In genomic region chr14:100910888-100911664, GRCh38 we compare ENCODE assay signal across 25 cellular contexts. TPM values are rescaled to one million over a fixed set of nuclear protein-coding genes. Genes with fewer than 3 reads are reported as not detected.
DNase-seq lines count a peak whose midpoint lies in the region; ATAC-seq, FAIRE-seq and TF ChIP-seq lines count a peak whose summit lies in the region.
"Had no signal": no experiment of that assay in that cellular context is flagged by ENCODE, and none has a peak within 500 bp of the region (broad histone marks: within the 10 kb centered on the region; RNA-seq: fewer than 3 reads in every experiment).

No MANE protein-coding gene starts in this region.

- no peaks in the 10 kb centered on the region for H3K4me1 ChIP-seq in HCT116 (ENCODE audit: control insufficient read depth in 1 of 2, insufficient read depth in 2 of 2, low read length in 2 of 2)
- H3K4me1 ChIP-seq in K562 (replicated peaks in 1 of 2; ENCODE audit: control insufficient read depth in 2 of 2, insufficient read depth in 2 of 2, low read length in 2 of 2), result no peaks in the 10 kb centered on the region
- H3K4me1 ChIP-seq: HAP-1 had no signal

- TF ChIP-seq POLR2A in HCT116 (IDR thresholded peaks at IDR 0.05; ENCODE audit: borderline replicate concordance, extremely low read depth, insufficient read depth, insufficient read length) (no peak), K562 (conservative IDR thresholded peaks at IDR 0.05) (no peak)

- H4K20me1 ChIP-seq in HCT116 (ENCODE audit: insufficient read depth) (no peaks in the 10 kb centered on the region), K562 (replicated peaks; ENCODE audit: control insufficient read depth, insufficient read depth, low read length) (no peaks in the 10 kb centered on the region)

- no peak overlapping the region for H3K4me2 ChIP-seq in HCT116 (ENCODE audit: low read length)
- H3K4me2 ChIP-seq in K562 (ENCODE audit: insufficient read depth, low read length), result no peak overlapping the region

- TF ChIP-seq EP300 in K562 (IDR thresholded peaks at IDR 0.05; ENCODE audit: low read length), result no peak

- H3K27ac ChIP-seq in HCT116 (ENCODE audit: low read depth, low read length) (no peak overlapping the region), K562 (ENCODE audit: extremely low read depth, low read depth, low read length) (no peak overlapping the region)
- H3K27ac ChIP-seq: GM23248, SJSA1 had no signal

- in situ Hi-C loops in K562 (cut with MboI), result loop anchor here (10.0 to 25.0 kb wide), 2 partner anchors 174 to 726 kb away; no protein-coding TSS in a partner anchor

- ATAC-seq in HCT116 (no peak), K562 (no peak), esophagus mucosa (peak; percentile 47), HG02571 (IDR thresholded peaks at IDR 0.05; ENCODE audit: unreplicated experiment) (no peak), HG03095 (IDR thresholded peaks at IDR 0.05; ENCODE audit: unreplicated experiment) (no peak)

- no peaks in the 10 kb centered on the region for H3K79me2 ChIP-seq in HCT116 (ENCODE audit: insufficient read depth, low read length)
- H3K79me2 ChIP-seq in K562 (ENCODE audit: control insufficient read depth, insufficient read depth, low read length), result no peaks in the 10 kb centered on the region

- peak; percentile 29 for TF ChIP-seq RAD21 in HCT116 (IDR thresholded peaks at IDR 0.05; ENCODE audit: low read depth)
- TF ChIP-seq RAD21 in K562 (CRISPR knock-in tag; conservative IDR thresholded peaks at IDR 0.05 in 1 of 2, IDR thresholded peaks at IDR 0.05 in 1 of 2), result no peak

- RAD21 ChIA-PET in HCT116 (lab: Charles Lee; ENCODE audit: low non-redundant PET in 1 of 2, low total read pairs in 2 of 2, uncharacterized antibody in 2 of 2, unreplicated experiment in 2 of 2), result no interaction called here

- no peaks in the 10 kb centered on the region for H3K9me2 ChIP-seq in HCT116 (ENCODE audit: insufficient read depth)

- WGBS in K562 (ENCODE audit: insufficient coverage, low coverage, missing lambda C conversion rate), result 15% methylated on average over 18 of the region's 21 CpGs

- BruUV-seq in HCT116 (replicated peaks; lab: Mats Ljungman, UMichigan) (no TSS peak), K562 (replicated peaks; lab: Mats Ljungman, UMichigan) (no TSS peak)

- H3K9ac ChIP-seq in HCT116 (ENCODE audit: low read length), result no peak overlapping the region
- no peak overlapping the region for H3K9ac ChIP-seq in K562 (ENCODE audit: insufficient read depth in 1 of 2, low read depth in 2 of 2, low read length in 2 of 2)
- H3K9ac ChIP-seq: GM23248 had no signal

- POLR2A ChIA-PET in HCT116 (lab: Charles Lee) (no interaction called here), K562 (lab: Yijun Ruan, JAX) (interaction anchor here (0.7 kb wide), 1 partner anchor 78 kb away, joined by 3 read pairs; no protein-coding TSS in a partner anchor)

- H3K9me3 ChIP-seq in HCT116 (ENCODE audit: control insufficient read depth in 1 of 2, insufficient read depth in 1 of 2, low read depth in 1 of 2, low read length in 2 of 2) (no peaks in the 10 kb centered on the region), K562 (replicated peaks; ENCODE audit: control insufficient read depth, insufficient read depth, low read depth, low read length) (no peaks in the 10 kb centered on the region)
- H3K9me3 ChIP-seq: HAP-1, SJSA1 had no signal

- TF ChIP-seq CTCF in HCT116 (IDR thresholded peaks at IDR 0.05 in 2 of 3, conservative IDR thresholded peaks at IDR 0.05 in 1 of 3; ENCODE audit: borderline replicate concordance in 1 of 3, insufficient read depth in 1 of 3, low read depth in 2 of 3, low read length in 2 of 3) (no peak), K562 (IDR thresholded peaks at IDR 0.05 in 2 of 3, conservative IDR thresholded peaks at IDR 0.05 in 1 of 3; ENCODE audit: insufficient read depth in 2 of 3, low read depth in 1 of 3, low read length in 3 of 3) (0 out of 6 replicates have a peak, but pooled peaks of 2 of the 3 experiments have one; percentile 7 to 16)

- H2AFZ ChIP-seq in HCT116 (ENCODE audit: low read depth, low read length, poor library complexity, severe bottlenecking) (no peak overlapping the region), K562 (ENCODE audit: low read depth, low read length) (no peak overlapping the region)
- H2AFZ ChIP-seq: GM23248 had no signal

- no peak for FAIRE-seq in K562 (lab: Jason Lieb, UNC)
- FAIRE-seq: GM12892 had no signal

- H3K9me1 ChIP-seq in K562 (ENCODE audit: control insufficient read depth, insufficient read depth, low read length), result no peaks in the 10 kb centered on the region

- CTCF ChIA-PET in HCT116 (lab: Charles Lee), result no interaction called here
- CTCF ChIA-PET in K562 (lab: Yijun Ruan, JAX; ENCODE audit: low intra/inter-chr PET ratio), result no interaction called here

- intact Hi-C loops in HCT116 (cut with micrococcal nuclease), result no loop called here
- intact Hi-C loops in K562 (cut with micrococcal nuclease), result no loop called here

- H3K36me3 ChIP-seq in HCT116 (ENCODE audit: control insufficient read depth in 1 of 2, insufficient read depth in 2 of 2, low read length in 2 of 2), result no peaks in the 10 kb centered on the region
- H3K36me3 ChIP-seq in K562 (ENCODE audit: control insufficient read depth, insufficient read depth, low read length), result no peaks in the 10 kb centered on the region
- H3K36me3 ChIP-seq: HAP-1 had no signal

- no peak for DNase-seq in HCT116 (ENCODE audit: low read depth, low spot score)
- no peak for DNase-seq in K562 (ENCODE audit: extremely low read depth in 1 of 4, low spot score in 3 of 4)
- DNase-seq in activated CD4-positive, CD25-positive, alpha-beta regulatory T cell treated with anti-CD3 and anti-CD28 coated beads, Interleukin-2, amount 50 U/mL, for 72 hours, result no peak
- no peak for DNase-seq in stimulated activated CD4-positive, alpha-beta T cell treated with anti-CD3 and anti-CD28 coated beads, Interleukin-4, amount 100 ng/mL, for 24 hours
- DNase-seq: Calu3, DMS79 treated with DMSO at 0.1 percent for 48 hours, GM23248, KBM-7, MM.1S, NCI-H1048, NCI-H1694, NCI-H2227 treated with DMSO at 0.1 percent for 48 hours, NCI-H526 treated with DMSO at 0.1 percent for 48 hours, Right ventricle myocardium superior, RPMI8226 had no signal

- H3K27me3 ChIP-seq in HCT116 (ENCODE audit: insufficient read depth, low read length) (0 out of 2 replicates have a peak, but pooled peaks cover under 1% of the 10 kb centered on the region), K562 (ENCODE audit: control insufficient read depth in 2 of 2, insufficient read depth in 2 of 2, low read length in 2 of 2) (peaks cover 0 to 24% of the 10 kb centered on the region in 2 experiments; a peak in 3 of 5 replicates)
- H3K27me3 ChIP-seq: SJSA1 had no signal

- H3K4me3 ChIP-seq in HCT116 (replicated peaks in 1 of 2; ENCODE audit: low read depth in 1 of 2, low read length in 2 of 2), result no peak overlapping the region
- H3K4me3 ChIP-seq in K562, result no peak overlapping the region
- H3K4me3 ChIP-seq: GM23248, HAP-1, SJSA1 had no signal

TF ChIP-seq in HCT116, 20 proteins besides CTCF, POLR2A, EP300 and RAD21 (continues in another document):
- TF ChIP-seq SRF (IDR thresholded peaks at IDR 0.05; ENCODE audit: low read depth), result no peak
- no peak for TF ChIP-seq EGR1 (IDR thresholded peaks at IDR 0.05; ENCODE audit: low read depth)
- TF ChIP-seq ZNF274 (IDR thresholded peaks at IDR 0.05; ENCODE audit: low read depth, low read length), result no peak
- no peak for TF ChIP-seq CEBPB (IDR thresholded peaks at IDR 0.05; ENCODE audit: low read depth)
- no peak for TF ChIP-seq SIN3A (IDR thresholded peaks at IDR 0.05; ENCODE audit: low read depth)
- TF ChIP-seq JUND (IDR thresholded peaks at IDR 0.05), result no peak

TF ChIP-seq in K562, 482 proteins besides CTCF, POLR2A, EP300 and RAD21 (continues in another document):
- TF ChIP-seq EP400 (IDR thresholded peaks at IDR 0.05) (no peak), ZBTB12 (CRISPR knock-in tag; IDR thresholded peaks at IDR 0.05) (no peak), BACH1 (tag; IDR thresholded peaks at IDR 0.05) (no peak), HSF4 (CRISPR knock-in tag; IDR thresholded peaks at IDR 0.05; ENCODE audit: borderline replicate concordance) (no peak), PTRF (tag; IDR thresholded peaks at IDR 0.05) (no peak), ZNF79 (CRISPR knock-in tag; IDR thresholded peaks at IDR 0.05; ENCODE audit: low read depth) (no peak), NR3C1 (CRISPR knock-in tag; IDR thresholded peaks at IDR 0.05) (no peak), HDAC2 (IDR thresholded peaks at IDR 0.05) (no peak), PCBP2 (IDR thresholded peaks at IDR 0.05; ENCODE audit: low read depth, low read length, poor library complexity, severe bottlenecking) (no peak)

RNA-seq across cellular contexts. Expression of gene RTL1, which starts 7.6 kb away (rescaled TPM):
- total RNA-seq in HCT116 (2021; ENCODE audit: unreplicated experiment), result not detected
- not detected in 2 replicates for polyA plus RNA-seq in HCT116 (2012)
- total RNA-seq in K562 (2011; cell fraction: chromatin; rRNA removed; ENCODE audit: low replicate concordance), result not detected in 2 replicates
- total RNA-seq in K562 (2011; cell fraction: nucleolus; rRNA removed), result not detected in 2 replicates
- total RNA-seq in K562 (2011; cell fraction: nucleoplasm; rRNA removed), result not detected in 2 replicates
- not detected in 2 replicates for total RNA-seq in K562 (2014; rRNA removed)
- total RNA-seq in K562 (2014; rRNA removed; fragmentation: Illumina TruSeq; extraction: Trizol), result not detected in 2 replicates
- total RNA-seq in K562 (2015; rRNA removed; fragmentation: Illumina TruSeq; extraction: Trizol), result not detected in 2 replicates
- total RNA-seq in K562 (2021), result not detected in 2 replicates
- polyA plus RNA-seq in K562 (2011; rRNA removed), result not detected in 2 replicates
- 0.03 TPM in 1 of 2 replicates, not detected in the other for polyA plus RNA-seq in K562 (2011; cell fraction: cytosol; rRNA removed)
- polyA plus RNA-seq in K562 (2011; cell fraction: nucleus; rRNA removed), result 0.04 TPM in 1 of 2 replicates, not detected in the other
- 0.03 and 0.04 TPM in 2 replicates for polyA plus RNA-seq in K562 (2012)
- not detected in 2 replicates for polyA plus RNA-seq in K562 (2014; fragmentation: Illumina TruSeq; extraction: Trizol)
- not detected for polyA plus RNA-seq in K562 (2014; fragmentation: Nextera tagmentation; extraction: Ambion mirVana)
- polyA plus RNA-seq in K562 (2014; rRNA removed), result not detected in 2 replicates
- polyA minus RNA-seq in K562 (2011; rRNA and poly(A)+ RNA removed), result not detected in 2 replicates
- 0.19 TPM in 1 of 2 replicates, not detected in the other for polyA minus RNA-seq in K562 (2011; cell fraction: cytosol; rRNA and poly(A)+ RNA removed)
- not detected in 2 replicates for polyA minus RNA-seq in K562 (2011; cell fraction: nucleus; rRNA and poly(A)+ RNA removed)
- total RNA-seq in esophagus mucosa, result not detected
- total RNA-seq: GM23248, HT-29, LHCN-M2, NCI-H460, Right ventricle myocardium superior, SJSA1 had no signal
- polyA plus RNA-seq: BJ had no signal

Comparison
In these comparisons a context has a peak if more than half of its experiments do, and no peak if none do; other contexts are left out.
1. CTCF ChIP-seq: peak in K562 (2 of 3); none in HCT116 (0 of 3).
2. Of the 22 proteins assayed by ChIP-seq in both K562 and HCT116: peak only in K562: CTCF; only in HCT116: RAD21; in both: none; in neither: 20.